In the genomic region with DNA sequence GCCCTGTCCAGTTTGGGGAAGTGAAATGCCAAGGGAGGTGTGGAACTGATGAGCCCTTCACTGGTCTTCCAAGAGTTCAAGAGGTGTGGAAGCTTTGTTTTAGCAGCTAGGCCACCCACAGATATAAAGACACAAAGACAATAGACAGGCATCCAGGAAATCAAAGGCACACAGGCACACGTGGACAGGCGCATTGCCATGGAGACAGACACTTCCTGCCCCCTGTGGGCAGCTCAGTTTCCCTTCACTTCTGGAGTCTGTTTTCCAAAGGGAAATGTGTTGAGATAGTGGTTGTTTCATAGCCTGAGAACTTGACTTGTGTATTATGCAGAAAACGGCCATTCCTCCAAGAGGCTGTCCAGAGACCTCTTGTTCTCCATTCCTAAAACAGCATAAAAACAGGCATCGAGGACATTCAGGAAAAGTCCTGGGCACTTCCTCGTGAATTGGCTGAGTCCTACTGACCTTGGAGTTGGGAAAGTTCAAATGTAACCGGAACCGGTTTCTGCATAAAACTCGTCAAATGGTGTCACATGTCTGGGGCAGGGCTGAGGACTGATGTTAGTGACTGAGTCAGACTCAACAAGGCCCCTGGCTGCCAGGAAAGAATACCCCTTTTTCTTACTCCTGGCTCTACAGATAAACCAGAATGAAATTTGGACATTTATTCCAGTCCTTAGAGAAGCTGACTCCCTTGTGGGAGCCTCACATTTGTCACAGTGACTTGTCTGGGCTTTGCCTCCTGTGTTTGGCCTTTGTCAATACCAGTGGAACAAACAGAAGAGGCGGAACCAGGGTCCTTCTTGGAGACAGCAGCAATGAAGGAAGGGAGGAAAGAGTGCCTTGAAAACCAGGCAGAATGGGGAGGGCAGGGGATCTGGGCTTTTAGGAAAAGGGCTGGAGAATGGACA, we compare ENCODE assay signal across 9 cellular contexts. TPM values are rescaled to one million over a fixed set of nuclear protein-coding genes. Genes with fewer than 3 reads are reported as not detected.
DNase-seq lines count a peak whose midpoint lies in the region; TF ChIP-seq lines count a peak whose summit lies in the region.
"Had no signal": no experiment of that assay in that cellular context is flagged by ENCODE, and none has a peak within 500 bp of the region (broad histone marks: within the 10 kb centered on the region; RNA-seq: fewer than 3 reads in every experiment).

No MANE protein-coding gene starts in this region.

- in situ Hi-C loops in GM13976 (cut with MboI; ENCODE audit: low sequenced_read_pairs, unreplicated experiment), result no loop called here

- peak overlapping the region; percentile 87 for H3K9ac ChIP-seq in HUES6 (ENCODE audit: low read length)
- peak overlapping the region; percentile 76 for H3K9ac ChIP-seq in skeletal muscle satellite cell (ENCODE audit: low read depth, low read length)

- H3K27ac ChIP-seq in HUES6 (ENCODE audit: low read depth, low read length), result peak overlapping the region; percentile 75; the same call in 1 of the 2 replicates

- peaks cover 5% of the 10 kb centered on the region for H3K4me1 Mint-ChIP-seq in activated T-helper 1 cell treated with anti-CD3 and anti-CD28 coated beads, Interleukin-12 subunit alpha, Interleukin-12 subunit beta, Interleukin-2, Interleukin-4 antibody, amounts not matched to agents 30 ng/mL and 10 ng/mL and 1 ng/mL, durations not matched to agents 14 hours and 24 hours and 36 hours (ENCODE audit: low read depth)

- H3K4me1 ChIP-seq in HUES6 (ENCODE audit: control insufficient read depth, insufficient read depth, low read length) (peaks cover 48% of the 10 kb centered on the region), skeletal muscle satellite cell (ENCODE audit: control insufficient read depth, insufficient read depth, low read length) (peaks cover 32% of the 10 kb centered on the region)

- no peaks in the 10 kb centered on the region for H3K27me3 ChIP-seq in HUES6 (ENCODE audit: control insufficient read depth, insufficient read depth, low read length)
- H3K27me3 ChIP-seq in skeletal muscle satellite cell (ENCODE audit: control insufficient read depth, insufficient read depth, low read length), result no peaks in the 10 kb centered on the region

- H3K4me3 ChIP-seq in HUES6 (ENCODE audit: low read depth, low read length), result peak overlapping the region; percentile 56
- peak overlapping the region; percentile 61 for H3K4me3 ChIP-seq in skeletal muscle satellite cell (ENCODE audit: low read length)

- H3K36me3 ChIP-seq in HUES6 (ENCODE audit: control insufficient read depth, insufficient read depth, low read length) (no peaks in the 10 kb centered on the region), skeletal muscle satellite cell (ENCODE audit: insufficient read depth, low read length) (no peaks in the 10 kb centered on the region)

- H3K9me3 ChIP-seq in HUES6 (ENCODE audit: control insufficient read depth, insufficient read depth, low read depth, low read length) (no peaks in the 10 kb centered on the region), skeletal muscle satellite cell (replicated peaks; ENCODE audit: low read length) (no peaks in the 10 kb centered on the region)

- no peaks in the 10 kb centered on the region for H3K9me3 Mint-ChIP-seq in activated T-helper 1 cell treated with anti-CD3 and anti-CD28 coated beads, Interleukin-12 subunit alpha, Interleukin-12 subunit beta, Interleukin-2, Interleukin-4 antibody, amounts not matched to agents 30 ng/mL and 10 ng/mL and 1 ng/mL, durations not matched to agents 14 hours and 24 hours and 36 hours
- H3K9me3 Mint-ChIP-seq: activated CD4-positive, alpha-beta memory T cell treated with anti-CD3 and anti-CD28 coated beads for 36 hours had no signal

- H3K4me2 ChIP-seq in skeletal muscle satellite cell (ENCODE audit: low read length), result peak overlapping the region; percentile 61

- intact Hi-C loops in activated T-helper 1 cell treated with anti-CD3 and anti-CD28 coated beads, Interleukin-12 subunit alpha, Interleukin-12 subunit beta, Interleukin-2, Interleukin-4 antibody, amounts not matched to agents 30 ng/mL and 10 ng/mL and 1 ng/mL, durations not matched to agents 14 hours and 24 hours and 36 hours (cut with micrococcal nuclease), result no loop called here

- peak overlapping the region; percentile 37 for H3K27ac Mint-ChIP-seq in activated T-helper 1 cell treated with anti-CD3 and anti-CD28 coated beads, Interleukin-12 subunit alpha, Interleukin-12 subunit beta, Interleukin-2, Interleukin-4 antibody, amounts not matched to agents 30 ng/mL and 10 ng/mL and 1 ng/mL, durations not matched to agents 14 hours and 24 hours and 36 hours
- H3K27ac Mint-ChIP-seq: activated CD4-positive, alpha-beta memory T cell treated with anti-CD3 and anti-CD28 coated beads for 36 hours had no signal

- TF ChIP-seq CTCF in GM13976 (IDR thresholded peaks at IDR 0.05; ENCODE audit: borderline replicate concordance, control extremely low read depth, extremely low read depth, insufficient read depth, missing control alignments), result no peak

- DNase-seq in activated T-helper 1 cell treated with anti-CD3 and anti-CD28 coated beads, Interleukin-12 subunit alpha, Interleukin-12 subunit beta, Interleukin-2, Interleukin-4 antibody, amounts not matched to agents 30 ng/mL and 10 ng/mL and 1 ng/mL, durations not matched to agents 14 hours and 24 hours and 36 hours (ENCODE audit: low spot score), result no peak
- DNase-seq in iPS DF 4.7 (ENCODE audit: extremely low read depth, low spot score) (peak; percentile 58), GM13976 (ENCODE audit: low spot score) (no peak), NCI-H1105 (lab: John Stamatoyannopoulos, UW) (no peak), NK-92 (lab: John Stamatoyannopoulos, UW; ENCODE audit: unreplicated experiment) (no peak), SK-N-DZ (ENCODE audit: low spot score) (no peak)
- DNase-seq: activated CD4-positive, alpha-beta memory T cell treated with anti-CD3 and anti-CD28 coated beads for 36 hours had no signal

- no peaks in the 10 kb centered on the region for H3K36me3 Mint-ChIP-seq in activated T-helper 1 cell treated with anti-CD3 and anti-CD28 coated beads, Interleukin-12 subunit alpha, Interleukin-12 subunit beta, Interleukin-2, Interleukin-4 antibody, amounts not matched to agents 30 ng/mL and 10 ng/mL and 1 ng/mL, durations not matched to agents 14 hours and 24 hours and 36 hours (ENCODE audit: low read depth)
- H3K36me3 Mint-ChIP-seq: activated CD4-positive, alpha-beta memory T cell treated with anti-CD3 and anti-CD28 coated beads for 36 hours had no signal

- H3K4me3 Mint-ChIP-seq in activated T-helper 1 cell treated with anti-CD3 and anti-CD28 coated beads, Interleukin-12 subunit alpha, Interleukin-12 subunit beta, Interleukin-2, Interleukin-4 antibody, amounts not matched to agents 30 ng/mL and 10 ng/mL and 1 ng/mL, durations not matched to agents 14 hours and 24 hours and 36 hours, result no peak overlapping the region
- H3K4me3 Mint-ChIP-seq: activated CD4-positive, alpha-beta memory T cell treated with anti-CD3 and anti-CD28 coated beads for 36 hours had no signal

- peaks cover 6% of the 10 kb centered on the region for H3K27me3 Mint-ChIP-seq in activated T-helper 1 cell treated with anti-CD3 and anti-CD28 coated beads, Interleukin-12 subunit alpha, Interleukin-12 subunit beta, Interleukin-2, Interleukin-4 antibody, amounts not matched to agents 30 ng/mL and 10 ng/mL and 1 ng/mL, durations not matched to agents 14 hours and 24 hours and 36 hours (ENCODE audit: insufficient read depth)

RNA-seq across cellular contexts. Expression of gene ALPK3, which starts 1.3 kb away (rescaled TPM):
- total RNA-seq in activated T-helper 1 cell treated with anti-CD3 and anti-CD28 coated beads, Interleukin-12 subunit alpha, Interleukin-12 subunit beta, Interleukin-2, Interleukin-4 antibody, amounts not matched to agents 30 ng/mL and 10 ng/mL and 1 ng/mL, durations not matched to agents 14 hours and 24 hours and 36 hours, result 0.10 and 0.66 TPM in 2 replicates
- 0.51 and 2.8 TPM in 2 replicates for total RNA-seq in skeletal muscle satellite cell (2012; rRNA removed)
- polyA plus RNA-seq in SK-N-DZ (2014; cell fraction: cytosol; rRNA removed), result 0.12 and 0.14 TPM in 2 replicates
- polyA plus RNA-seq in SK-N-DZ (2014; cell fraction: nucleus; rRNA removed), result 0.05 and 0.64 TPM in 2 replicates
